27 cellular contexts compared by ENCODE assay signal in genomic region chr12:111148005-111148404, GRCh38.
"Had no signal": no experiment of that assay in that cellular context is flagged by ENCODE, and none has a peak within 500 bp of the region (broad histone marks: within the 10 kb centered on the region; RNA-seq: fewer than 3 reads in every experiment).

No MANE protein-coding gene starts in this region.

- H3K27me3 ChIP-seq: neural progenitor cell, ovary, right lobe of liver, sigmoid colon, testis, transverse colon, uterus had no signal

- H3K27ac ChIP-seq: neural progenitor cell, ovary, parathyroid adenoma, psoas muscle, right lobe of liver, sigmoid colon, suprapubic skin, testis, tibial artery, transverse colon, upper lobe of right lung, uterus had no signal

- H3K9ac ChIP-seq: neural progenitor cell, parathyroid adenoma had no signal

- ATAC-seq: naive thymus-derived CD4-positive, alpha-beta T cell; natural killer cell; psoas muscle; right cardiac atrium; right lobe of liver; stimulated activated memory B cell treated with anti-CD40 and anti-IgM and Interleukin-4, amounts not matched to agents 10 μg/mL and 1 μg/mL and 100 μg/mL, for 72 hours; stimulated activated naive CD8-positive, alpha-beta T cell treated with anti-CD3 and anti-CD28 coated beads, Interleukin-15, amount 100 ng/mL, for 72 hours; stimulated activated naive CD8-positive, alpha-beta T cell treated with anti-CD3 and anti-CD28 coated beads, Interleukin-15, Interleukin-2, amounts not matched to agents 100 U/mL and 50 U/mL, for 24 hours; upper lobe of right lung had no signal

- H3K4me2 ChIP-seq: neural progenitor cell had no signal

- H3K9me3 ChIP-seq: ovary, psoas muscle, right lobe of liver, sigmoid colon, suprapubic skin, testis, transverse colon, upper lobe of right lung, uterus had no signal

- H3K36me3 ChIP-seq: neural progenitor cell, ovary, right lobe of liver, sigmoid colon, suprapubic skin, tibial artery, transverse colon, upper lobe of right lung, uterus had no signal

- H2AFZ ChIP-seq: neural progenitor cell, parathyroid adenoma had no signal

- H3K4me1 ChIP-seq: parathyroid adenoma, psoas muscle, right lobe of liver, suprapubic skin, testis, upper lobe of right lung, uterus had no signal

- H3K79me2 ChIP-seq: parathyroid adenoma had no signal

- FAIRE-seq: small intestine had no signal

- DNase-seq: naive thymus-derived CD4-positive, alpha-beta T cell; natural killer cell; occipital lobe; ovary; psoas muscle; right cardiac atrium; right lobe of liver; sigmoid colon; small intestine; stimulated activated CD4-positive, alpha-beta T cell treated with anti-CD3 and anti-CD28 coated beads, Interleukin-12 subunit alpha, Interleukin-12 subunit beta, amount 100 ng/mL, for 4 hours; stimulated activated CD4-positive, alpha-beta T cell treated with anti-CD3 and anti-CD28 coated beads, Interleukin-1b, Interleukin-23, amount 100 ng/mL, for 48 hours; stimulated activated CD4-positive, alpha-beta T cell treated with anti-CD3 and anti-CD28 coated beads, Interleukin-4, amount 100 ng/mL, for 1 hour; stimulated activated CD4-positive, alpha-beta T cell treated with anti-CD3 and anti-CD28 coated beads, Interleukin-4, amount 100 ng/mL, for 4 hours; stimulated activated CD8-positive, alpha-beta memory T cell treated with anti-CD3 and anti-CD28 coated beads, Interleukin-4, amount 100 ng/mL, for 48 hours; stimulated activated naive CD4-positive, alpha-beta T cell; stimulated activated naive CD8-positive, alpha-beta T cell treated with anti-CD3 and anti-CD28 coated beads, Interleukin-15, amount 100 ng/mL, for 72 hours; stimulated activated naive CD8-positive, alpha-beta T cell treated with anti-CD3 and anti-CD28 coated beads, Interleukin-15, Interleukin-2, amounts not matched to agents 100 U/mL and 50 U/mL, for 24 hours; substantia nigra; testis; tibial artery; transverse colon; upper lobe of right lung; uterus had no signal

- H3K4me3 ChIP-seq: neural progenitor cell, ovary, psoas muscle, right lobe of liver, sigmoid colon, suprapubic skin, testis, tibial artery, transverse colon, upper lobe of right lung, uterus had no signal
